In genomic region chr10:35448687-35449662, GRCh38 we compare ENCODE assay signal across 9 cellular contexts.
DNase-seq lines count a peak whose midpoint lies in the region; ATAC-seq and TF ChIP-seq lines count a peak whose summit lies in the region.
"Had no signal": no experiment of that assay in that cellular context is flagged by ENCODE, and none has a peak within 500 bp of the region (broad histone marks: within the 10 kb centered on the region; RNA-seq: fewer than 3 reads in every experiment).

No MANE protein-coding gene starts in this region.

- peak overlapping the region; percentile 97 for H3K27ac Mint-ChIP-seq in activated naive CD4-positive, alpha-beta T cell treated with anti-CD3 and anti-CD28 coated beads, Interleukin-2, amount 10 ng/mL, durations not matched to agents 7 days and 5 days

- H3K27me3 ChIP-seq in uterus, result no peaks in the 10 kb centered on the region

- peaks cover 0 to 7% of the 10 kb centered on the region in 2 donors for H3K4me1 ChIP-seq in uterus

- H3K4me1 Mint-ChIP-seq in activated naive CD4-positive, alpha-beta T cell treated with anti-CD3 and anti-CD28 coated beads, Interleukin-2, amount 10 ng/mL, durations not matched to agents 7 days and 5 days, result peaks cover 74% of the 10 kb centered on the region

- peaks cover 32% of the 10 kb centered on the region for H3K36me3 Mint-ChIP-seq in activated naive CD4-positive, alpha-beta T cell treated with anti-CD3 and anti-CD28 coated beads, Interleukin-2, amount 10 ng/mL, durations not matched to agents 7 days and 5 days

- no peak overlapping the region for H3K4me3 Mint-ChIP-seq in activated naive CD4-positive, alpha-beta T cell treated with anti-CD3 and anti-CD28 coated beads, Interleukin-2, amount 10 ng/mL, durations not matched to agents 7 days and 5 days

- no peaks in the 10 kb centered on the region for H3K36me3 ChIP-seq in uterus

- TF ChIP-seq CTCF in uterus (IDR thresholded peaks at IDR 0.05), result no peak

- ATAC-seq in GM21825 (IDR thresholded peaks at IDR 0.05; ENCODE audit: unreplicated experiment) (no peak), GM19397 (IDR thresholded peaks at IDR 0.05; ENCODE audit: unreplicated experiment) (no peak)

- intact Hi-C loops in uterus (cut with DNase I; ENCODE audit: low total_unique reads), result no loop called here

- no peak overlapping the region for H3K4me3 ChIP-seq in uterus

- peaks cover 20% of the 10 kb centered on the region for H3K9me3 Mint-ChIP-seq in activated naive CD4-positive, alpha-beta T cell treated with anti-CD3 and anti-CD28 coated beads, Interleukin-2, amount 10 ng/mL, durations not matched to agents 7 days and 5 days

- peaks cover 0 to 3% of the 10 kb centered on the region in 2 donors for H3K9me3 ChIP-seq in uterus

- H3K27me3 Mint-ChIP-seq in activated naive CD4-positive, alpha-beta T cell treated with anti-CD3 and anti-CD28 coated beads, Interleukin-2, amount 10 ng/mL, durations not matched to agents 7 days and 5 days, result no peaks in the 10 kb centered on the region

- CTCF ChIA-PET in activated naive CD4-positive, alpha-beta T cell treated with anti-CD3 and anti-CD28 coated beads, Interleukin-2, amount 10 ng/mL, durations not matched to agents 7 days and 5 days (lab: Charles Lee), result interaction anchor here (0.7 to 1.0 kb wide), 2 partner anchors 88 to 98 kb away, joined by 3 read pairs; no protein-coding TSS in a partner anchor

- no peak for TF ChIP-seq POLR2A in uterus (IDR thresholded peaks at IDR 0.05)

- peak overlapping the region; percentile 65 for H3K27ac ChIP-seq in caudate nucleus (ENCODE audit: low read depth, low read length)
- H3K27ac ChIP-seq in uterus, result peak overlapping the region; percentile 60 to 62

- no peak for DNase-seq in activated naive CD4-positive, alpha-beta T cell treated with anti-CD3 and anti-CD28 coated beads, Interleukin-2, amount 10 ng/mL, durations not matched to agents 7 days and 5 days
- no peak for DNase-seq in activated naive CD4-positive, alpha-beta T cell treated with anti-CD3 and anti-CD28 coated beads, Interleukin-2, amount 50 U/mL, for 16 hours
- DNase-seq in caudate nucleus (lab: John Stamatoyannopoulos, UW), result peak in 12 of 61 donors; percentile 20 to 44 (median 28)
- peak; percentile 39 for DNase-seq in lung microvascular endothelial cell (ENCODE audit: low read depth in 2 of 2)
- DNase-seq in uterus, result no peak
- no peak for DNase-seq in cerebellar cortex (ENCODE audit: low spot score)
- DNase-seq: activated CD4-positive, alpha-beta T cell treated with anti-CD3 and anti-CD28 coated beads, Interleukin-2, amount 50 U/mL, for 4 hours had no signal

Comparison
In these comparisons a context has a peak if more than half of its experiments do, and no peak if none do; other contexts are left out.
1. DNase-seq: peak in lung microvascular endothelial cell (2 of 2); none in activated naive CD4-positive, alpha-beta T cell treated with anti-CD3 and anti-CD28 coated beads, Interleukin-2, amount 10 ng/mL, durations not matched to agents 7 days and 5 days (single experiment), activated naive CD4-positive, alpha-beta T cell treated with anti-CD3 and anti-CD28 coated beads, Interleukin-2, amount 50 U/mL, for 16 hours (single experiment), uterus (0 of 2) and cerebellar cortex (single experiment).